17 cellular contexts compared by ENCODE assay signal in the genomic region with DNA sequence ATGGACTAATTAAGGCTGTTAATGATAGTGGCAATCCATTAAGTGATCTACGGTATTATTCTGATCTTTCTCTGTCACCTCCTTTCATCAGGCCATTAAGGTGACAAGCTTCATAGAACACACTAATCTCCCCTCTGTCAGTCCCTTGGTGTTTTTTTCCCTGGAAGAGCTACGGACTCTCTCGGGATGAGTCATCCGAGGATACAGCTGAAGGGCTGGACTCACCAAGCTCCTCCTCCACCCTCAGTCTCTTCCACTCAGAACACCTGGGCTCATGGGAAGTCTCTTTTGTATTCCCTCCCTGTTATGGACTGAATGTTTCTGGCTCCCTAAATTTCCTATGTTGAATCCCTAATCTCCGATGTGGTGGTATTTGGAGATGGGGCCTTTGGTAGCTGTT.
DNase-seq lines count a peak whose midpoint lies in the region; ATAC-seq and TF ChIP-seq lines count a peak whose summit lies in the region.
"Had no signal": no experiment of that assay in that cellular context is flagged by ENCODE, and none has a peak within 500 bp of the region (broad histone marks: within the 10 kb centered on the region; RNA-seq: fewer than 3 reads in every experiment).

No MANE protein-coding gene starts in this region.

- TF ChIP-seq CTCF in ascending aorta (IDR thresholded peaks at IDR 0.05), result no peak

- no peak overlapping the region for H3K4me3 ChIP-seq in ascending aorta

- no peaks in the 10 kb centered on the region for H3K9me3 ChIP-seq in ascending aorta

- intact Hi-C loops in ascending aorta (cut with DNase I), result no loop called here

- in situ Hi-C loops in ACHN (cut with HindIII; ENCODE audit: low pct_ligation_motif_present, low pct_unique_long_range_greater_than_20kb, low sequenced_read_pairs), result no loop called here

- ATAC-seq in stimulated activated naive CD8-positive, alpha-beta T cell treated with anti-CD3 and anti-CD28 coated beads, Interleukin-15, Interleukin-2, amounts not matched to agents 100 U/mL and 50 U/mL, for 24 hours, result no peak
- ATAC-seq: Panc1, SK-N-SH treated with all-trans-retinoic acid at 6 μM for 48 hours had no signal

- no peaks in the 10 kb centered on the region for H3K27me3 ChIP-seq in ascending aorta

- no peak overlapping the region for H3K27ac ChIP-seq in ascending aorta

- DNase-seq in ACHN, result peak; percentile 20
- peak; percentile 21 for DNase-seq in H4 (ENCODE audit: low spot score)
- peak; percentile 22 for DNase-seq in SW480 (ENCODE audit: low spot score)
- DNase-seq in iPS-NIHi7 (ENCODE audit: extremely low spot score), result peak; percentile 48
- no peak for DNase-seq in NCI-H1048 (lab: John Stamatoyannopoulos, UW)
- DNase-seq in ascending aorta (ENCODE audit: low spot score in 2 of 2), result no peak
- DNase-seq in central memory CD4-positive, alpha-beta T cell, result no peak
- DNase-seq in stimulated activated naive CD8-positive, alpha-beta T cell treated with anti-CD3 and anti-CD28 coated beads, Interleukin-15, Interleukin-2, amounts not matched to agents 100 U/mL and 50 U/mL, for 24 hours, result no peak
- DNase-seq: CD4-positive, alpha-beta T cell; H7; Karpas-422; NCI-H2081 treated with DMSO at 0.1 percent for 48 hours; NCI-H446 treated with DMSO at 0.1 percent for 48 hours; NCI-H774; SHP77 had no signal

- no peaks in the 10 kb centered on the region for H3K36me3 ChIP-seq in ascending aorta

- no peaks in the 10 kb centered on the region for H3K4me1 ChIP-seq in ascending aorta

Comparison
In these comparisons a context has a peak if more than half of its experiments do, and no peak if none do; other contexts are left out.
1. DNase-seq: peak in ACHN (single experiment), H4 (single experiment), SW480 (single experiment) and iPS-NIHi7 (single experiment); none in NCI-H1048 (single experiment), ascending aorta (0 of 2), central memory CD4-positive, alpha-beta T cell (single experiment) and stimulated activated naive CD8-positive, alpha-beta T cell treated with anti-CD3 and anti-CD28 coated beads, Interleukin-15, Interleukin-2, amounts not matched to agents 100 U/mL and 50 U/mL, for 24 hours (single experiment).